In the genomic region with DNA sequence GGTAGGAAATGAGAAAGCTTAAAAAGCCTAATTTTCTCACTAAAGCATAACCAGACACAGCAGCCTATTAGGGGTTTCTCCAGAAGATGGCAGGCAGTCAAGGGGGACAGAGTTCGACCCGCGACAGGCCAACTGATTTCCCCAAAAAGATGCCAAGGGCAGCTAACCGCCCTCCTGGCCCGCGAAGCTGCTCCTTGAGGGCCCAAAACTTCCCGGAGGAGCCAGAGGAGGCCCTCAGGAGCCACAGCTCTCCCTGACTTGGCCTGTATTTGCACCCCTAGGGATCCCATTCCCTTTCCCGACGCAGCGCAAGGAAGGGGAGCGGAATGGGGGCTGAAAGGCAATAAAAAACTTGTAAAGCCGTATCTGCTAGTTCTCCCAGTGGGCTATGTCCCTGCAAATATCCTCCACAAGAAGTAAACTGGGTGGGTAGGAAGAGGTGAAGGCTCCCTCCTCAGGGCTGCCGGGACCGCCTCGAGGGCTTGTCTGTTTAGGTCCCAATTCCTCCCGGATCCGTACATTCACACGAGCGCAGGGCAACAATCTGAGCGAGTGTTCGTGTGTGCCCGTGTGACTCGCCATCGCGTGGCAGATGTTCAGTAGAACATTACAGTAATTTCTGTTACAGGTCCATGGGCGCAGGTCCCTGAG, we compare ENCODE assay signal across 1 cellular context.
TF ChIP-seq lines count a peak whose summit lies in the region.

No MANE protein-coding gene starts in this region.

TF ChIP-seq in K562, 482 proteins besides CTCF, POLR2A, EP300 and RAD21 (continued from another document and continues in another):
- no peak for TF ChIP-seq ZBTB43 (CRISPR knock-in tag; IDR thresholded peaks at IDR 0.05)
- 0 out of 2 replicates have a peak, but pooled peaks have one; percentile 68 for TF ChIP-seq ZFX (CRISPR knock-in tag; IDR thresholded peaks at IDR 0.05)
- TF ChIP-seq BRD4 (IDR thresholded peaks at IDR 0.05) = peak; percentile 76; the same call in 1 of the 2 replicates
- no peak for TF ChIP-seq KDM5B (IDR thresholded peaks at IDR 0.05; ENCODE audit: insufficient replicate concordance, low read depth, low read length)
- TF ChIP-seq ZNF23 (CRISPR knock-in tag; IDR thresholded peaks at IDR 0.05) = no peak
- TF ChIP-seq TCF7L2 (IDR thresholded peaks at IDR 0.05; ENCODE audit: low read depth, low read length) = no peak
- TF ChIP-seq, protein P1, sequence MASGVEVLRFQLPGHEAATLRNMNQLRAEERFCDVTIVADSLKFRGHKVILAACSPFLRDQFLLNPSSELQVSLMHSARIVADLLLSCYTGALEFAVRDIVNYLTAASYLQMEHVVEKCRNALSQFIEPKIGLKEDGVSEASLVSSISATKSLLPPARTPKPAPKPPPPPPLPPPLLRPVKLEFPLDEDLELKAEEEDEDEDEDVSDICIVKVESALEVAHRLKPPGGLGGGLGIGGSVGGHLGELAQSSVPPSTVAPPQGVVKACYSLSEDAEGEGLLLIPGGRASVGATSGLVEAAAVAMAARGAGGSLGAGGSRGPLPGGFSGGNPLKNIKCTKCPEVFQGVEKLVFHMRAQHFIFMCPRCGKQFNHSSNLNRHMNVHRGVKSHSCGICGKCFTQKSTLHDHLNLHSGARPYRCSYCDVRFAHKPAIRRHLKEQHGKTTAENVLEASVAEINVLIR (CRISPR knock-in tag; IDR thresholded peaks at IDR 0.05) = no peak
- TF ChIP-seq FOXA3 (CRISPR knock-in tag; conservative IDR thresholded peaks at IDR 0.05 in 1 of 2, IDR thresholded peaks at IDR 0.05 in 1 of 2) = 0 out of 4 replicates have a peak, but pooled peaks of 1 of the 2 experiments have one; percentile 65
- no peak for TF ChIP-seq RFX7 (CRISPR knock-in tag; IDR thresholded peaks at IDR 0.05)
- no peak for TF ChIP-seq PTBP1 (IDR thresholded peaks at IDR 0.05; ENCODE audit: low read depth, low read length)
- TF ChIP-seq, protein P2, sequence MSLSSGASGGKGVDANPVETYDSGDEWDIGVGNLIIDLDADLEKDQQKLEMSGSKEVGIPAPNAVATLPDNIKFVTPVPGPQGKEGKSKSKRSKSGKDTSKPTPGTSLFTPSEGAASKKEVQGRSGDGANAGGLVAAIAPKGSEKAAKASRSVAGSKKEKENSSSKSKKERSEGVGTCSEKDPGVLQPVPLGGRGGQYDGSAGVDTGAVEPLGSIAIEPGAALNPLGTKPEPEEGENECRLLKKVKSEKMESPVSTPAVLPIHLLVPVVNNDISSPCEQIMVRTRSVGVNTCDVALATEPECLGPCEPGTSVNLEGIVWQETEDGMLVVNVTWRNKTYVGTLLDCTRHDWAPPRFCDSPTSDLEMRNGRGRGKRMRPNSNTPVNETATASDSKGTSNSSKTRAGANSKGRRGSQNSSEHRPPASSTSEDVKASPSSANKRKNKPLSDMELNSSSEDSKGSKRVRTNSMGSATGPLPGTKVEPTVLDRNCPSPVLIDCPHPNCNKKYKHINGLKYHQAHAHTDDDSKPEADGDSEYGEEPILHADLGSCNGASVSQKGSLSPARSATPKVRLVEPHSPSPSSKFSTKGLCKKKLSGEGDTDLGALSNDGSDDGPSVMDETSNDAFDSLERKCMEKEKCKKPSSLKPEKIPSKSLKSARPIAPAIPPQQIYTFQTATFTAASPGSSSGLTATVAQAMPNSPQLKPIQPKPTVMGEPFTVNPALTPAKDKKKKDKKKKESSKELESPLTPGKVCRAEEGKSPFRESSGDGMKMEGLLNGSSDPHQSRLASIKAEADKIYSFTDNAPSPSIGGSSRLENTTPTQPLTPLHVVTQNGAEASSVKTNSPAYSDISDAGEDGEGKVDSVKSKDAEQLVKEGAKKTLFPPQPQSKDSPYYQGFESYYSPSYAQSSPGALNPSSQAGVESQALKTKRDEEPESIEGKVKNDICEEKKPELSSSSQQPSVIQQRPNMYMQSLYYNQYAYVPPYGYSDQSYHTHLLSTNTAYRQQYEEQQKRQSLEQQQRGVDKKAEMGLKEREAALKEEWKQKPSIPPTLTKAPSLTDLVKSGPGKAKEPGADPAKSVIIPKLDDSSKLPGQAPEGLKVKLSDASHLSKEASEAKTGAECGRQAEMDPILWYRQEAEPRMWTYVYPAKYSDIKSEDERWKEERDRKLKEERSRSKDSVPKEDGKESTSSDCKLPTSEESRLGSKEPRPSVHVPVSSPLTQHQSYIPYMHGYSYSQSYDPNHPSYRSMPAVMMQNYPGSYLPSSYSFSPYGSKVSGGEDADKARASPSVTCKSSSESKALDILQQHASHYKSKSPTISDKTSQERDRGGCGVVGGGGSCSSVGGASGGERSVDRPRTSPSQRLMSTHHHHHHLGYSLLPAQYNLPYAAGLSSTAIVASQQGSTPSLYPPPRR (CRISPR knock-in tag; IDR thresholded peaks at IDR 0.05; ENCODE audit: borderline replicate concordance) = 0 out of 2 replicates have a peak, but pooled peaks have one; percentile 9
- no peak for TF ChIP-seq ZNF764 (CRISPR knock-in tag; IDR thresholded peaks at IDR 0.05; ENCODE audit: low read depth)
- peak; percentile 40; the same call in 1 of the 2 replicates for TF ChIP-seq SREBF2 (CRISPR knock-in tag; IDR thresholded peaks at IDR 0.05)
- TF ChIP-seq HDAC2 (IDR thresholded peaks at IDR 0.05) = peak; percentile 38; the same call in 1 of the 2 replicates
- TF ChIP-seq ARID3B (CRISPR knock-in tag; IDR thresholded peaks at IDR 0.05; ENCODE audit: borderline replicate concordance) = no peak
- TF ChIP-seq, protein P3, sequence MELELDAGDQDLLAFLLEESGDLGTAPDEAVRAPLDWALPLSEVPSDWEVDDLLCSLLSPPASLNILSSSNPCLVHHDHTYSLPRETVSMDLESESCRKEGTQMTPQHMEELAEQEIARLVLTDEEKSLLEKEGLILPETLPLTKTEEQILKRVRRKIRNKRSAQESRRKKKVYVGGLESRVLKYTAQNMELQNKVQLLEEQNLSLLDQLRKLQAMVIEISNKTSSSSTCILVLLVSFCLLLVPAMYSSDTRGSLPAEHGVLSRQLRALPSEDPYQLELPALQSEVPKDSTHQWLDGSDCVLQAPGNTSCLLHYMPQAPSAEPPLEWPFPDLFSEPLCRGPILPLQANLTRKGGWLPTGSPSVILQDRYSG (tag; conservative IDR thresholded peaks at IDR 0.05; ENCODE audit: low read depth) = peak; percentile 71; the same call in 1 of the 2 replicates
- no peak for TF ChIP-seq C11orf30 (IDR thresholded peaks at IDR 0.05; ENCODE audit: low read depth)
- TF ChIP-seq HMGXB4 (CRISPR knock-in tag; IDR thresholded peaks at IDR 0.05) = 0 out of 2 replicates have a peak, but pooled peaks have one; percentile 44
- TF ChIP-seq THRAP3 (IDR thresholded peaks at IDR 0.05; ENCODE audit: borderline replicate concordance) = peak; percentile 84; the same call in 1 of the 2 replicates
- no peak for TF ChIP-seq ZNF785 (CRISPR knock-in tag; IDR thresholded peaks at IDR 0.05)
- TF ChIP-seq, protein P4, sequence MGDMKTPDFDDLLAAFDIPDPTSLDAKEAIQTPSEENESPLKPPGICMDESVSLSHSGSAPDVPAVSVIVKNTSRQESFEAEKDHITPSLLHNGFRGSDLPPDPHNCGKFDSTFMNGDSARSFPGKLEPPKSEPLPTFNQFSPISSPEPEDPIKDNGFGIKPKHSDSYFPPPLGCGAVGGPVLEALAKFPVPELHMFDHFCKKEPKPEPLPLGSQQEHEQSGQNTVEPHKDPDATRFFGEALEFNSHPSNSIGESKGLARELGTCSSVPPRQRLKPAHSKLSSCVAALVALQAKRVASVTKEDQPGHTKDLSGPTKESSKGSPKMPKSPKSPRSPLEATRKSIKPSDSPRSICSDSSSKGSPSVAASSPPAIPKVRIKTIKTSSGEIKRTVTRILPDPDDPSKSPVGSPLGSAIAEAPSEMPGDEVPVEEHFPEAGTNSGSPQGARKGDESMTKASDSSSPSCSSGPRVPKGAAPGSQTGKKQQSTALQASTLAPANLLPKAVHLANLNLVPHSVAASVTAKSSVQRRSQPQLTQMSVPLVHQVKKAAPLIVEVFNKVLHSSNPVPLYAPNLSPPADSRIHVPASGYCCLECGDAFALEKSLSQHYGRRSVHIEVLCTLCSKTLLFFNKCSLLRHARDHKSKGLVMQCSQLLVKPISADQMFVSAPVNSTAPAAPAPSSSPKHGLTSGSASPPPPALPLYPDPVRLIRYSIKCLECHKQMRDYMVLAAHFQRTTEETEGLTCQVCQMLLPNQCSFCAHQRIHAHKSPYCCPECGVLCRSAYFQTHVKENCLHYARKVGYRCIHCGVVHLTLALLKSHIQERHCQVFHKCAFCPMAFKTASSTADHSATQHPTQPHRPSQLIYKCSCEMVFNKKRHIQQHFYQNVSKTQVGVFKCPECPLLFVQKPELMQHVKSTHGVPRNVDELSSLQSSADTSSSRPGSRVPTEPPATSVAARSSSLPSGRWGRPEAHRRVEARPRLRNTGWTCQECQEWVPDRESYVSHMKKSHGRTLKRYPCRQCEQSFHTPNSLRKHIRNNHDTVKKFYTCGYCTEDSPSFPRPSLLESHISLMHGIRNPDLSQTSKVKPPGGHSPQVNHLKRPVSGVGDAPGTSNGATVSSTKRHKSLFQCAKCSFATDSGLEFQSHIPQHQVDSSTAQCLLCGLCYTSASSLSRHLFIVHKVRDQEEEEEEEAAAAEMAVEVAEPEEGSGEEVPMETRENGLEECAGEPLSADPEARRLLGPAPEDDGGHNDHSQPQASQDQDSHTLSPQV (IDR thresholded peaks at IDR 0.05) = peak; percentile 83; the same call in 1 of the 2 replicates
- no peak for TF ChIP-seq TGIF2 (CRISPR knock-in tag; IDR thresholded peaks at IDR 0.05)
- no peak for TF ChIP-seq RBM25 (IDR thresholded peaks at IDR 0.05; ENCODE audit: low read depth, low read length, severe bottlenecking)
- peak; percentile 20; the same call in 1 of the 2 replicates for TF ChIP-seq GATA2 (CRISPR knock-in tag; IDR thresholded peaks at IDR 0.05)
- 0 out of 2 replicates have a peak, but pooled peaks have one; percentile 45 for TF ChIP-seq E2F1 (CRISPR knock-in tag; IDR thresholded peaks at IDR 0.05)
- TF ChIP-seq HNRNPL (IDR thresholded peaks at IDR 0.05; ENCODE audit: low read depth, low read length) = no peak
- TF ChIP-seq POLR2AphosphoS2 (IDR thresholded peaks at IDR 0.05; ENCODE audit: low read length) = no peak
- TF ChIP-seq, protein P5, sequence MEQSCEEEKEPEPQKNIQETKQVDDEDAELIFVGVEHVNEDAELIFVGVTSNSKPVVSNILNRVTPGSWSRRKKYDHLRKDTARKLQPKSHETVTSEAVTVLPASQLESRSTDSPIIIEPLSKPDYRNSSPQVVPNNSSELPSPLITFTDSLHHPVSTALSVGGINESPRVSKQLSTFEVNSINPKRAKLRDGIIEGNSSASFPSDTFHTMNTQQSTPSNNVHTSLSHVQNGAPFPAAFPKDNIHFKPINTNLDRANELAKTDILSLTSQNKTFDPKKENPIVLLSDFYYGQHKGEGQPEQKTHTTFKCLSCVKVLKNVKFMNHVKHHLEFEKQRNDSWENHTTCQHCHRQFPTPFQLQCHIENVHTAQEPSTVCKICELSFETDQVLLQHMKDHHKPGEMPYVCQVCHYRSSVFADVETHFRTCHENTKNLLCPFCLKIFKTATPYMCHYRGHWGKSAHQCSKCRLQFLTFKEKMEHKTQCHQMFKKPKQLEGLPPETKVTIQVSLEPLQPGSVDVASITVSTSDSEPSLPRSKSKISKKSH (CRISPR knock-in tag; IDR thresholded peaks at IDR 0.05) = no peak
